1 cellular context compared by ENCODE assay signal in genomic region chr11:3093281-3094191, GRCh38.
TF ChIP-seq lines count a peak whose summit lies in the region.

No MANE protein-coding gene starts in this region.

TF ChIP-seq in IMR-90, 13 proteins besides CTCF, POLR2A, EP300 and RAD21 (continued from another document):
- TF ChIP-seq, protein P1, sequence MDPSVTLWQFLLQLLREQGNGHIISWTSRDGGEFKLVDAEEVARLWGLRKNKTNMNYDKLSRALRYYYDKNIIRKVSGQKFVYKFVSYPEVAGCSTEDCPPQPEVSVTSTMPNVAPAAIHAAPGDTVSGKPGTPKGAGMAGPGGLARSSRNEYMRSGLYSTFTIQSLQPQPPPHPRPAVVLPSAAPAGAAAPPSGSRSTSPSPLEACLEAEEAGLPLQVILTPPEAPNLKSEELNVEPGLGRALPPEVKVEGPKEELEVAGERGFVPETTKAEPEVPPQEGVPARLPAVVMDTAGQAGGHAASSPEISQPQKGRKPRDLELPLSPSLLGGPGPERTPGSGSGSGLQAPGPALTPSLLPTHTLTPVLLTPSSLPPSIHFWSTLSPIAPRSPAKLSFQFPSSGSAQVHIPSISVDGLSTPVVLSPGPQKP (IDR thresholded peaks at IDR 0.05; ENCODE audit: borderline replicate concordance, low read depth, low read length), result no peak
- TF ChIP-seq RCOR1 (IDR thresholded peaks at IDR 0.05; ENCODE audit: insufficient replicate concordance, low read length) (no peak), CHD1 (IDR thresholded peaks at IDR 0.05; ENCODE audit: low read depth, low read length) (no peak), MAFK (IDR thresholded peaks at IDR 0.05; ENCODE audit: low read depth, low read length) (no peak), NFE2L2 (IDR thresholded peaks at IDR 0.05; ENCODE audit: low read depth, low read length) (no peak), BHLHE40 (IDR thresholded peaks at IDR 0.05; ENCODE audit: low read depth, low read length) (no peak), SMC3 (IDR thresholded peaks at IDR 0.05; ENCODE audit: low read depth, low read length) (no peak), CEBPB (IDR thresholded peaks at IDR 0.05; ENCODE audit: low read depth, low read length) (no peak), MXI1 (IDR thresholded peaks at IDR 0.05; ENCODE audit: borderline replicate concordance, low read depth, low read length) (no peak)
TF ChIP-seq in IMR-90: peak in this region for 0.
